ENCODE assay signal across 1 cellular context in genomic region chr7:156544919-156545715, GRCh38.
TF ChIP-seq lines count a peak whose summit lies in the region.

No MANE protein-coding gene starts in this region.

TF ChIP-seq in HepG2, 621 proteins besides CTCF, POLR2A, EP300 and RAD21 (continued from another document and continues in another):
- TF ChIP-seq GMEB2 (CRISPR knock-in tag; IDR thresholded peaks at IDR 0.05; ENCODE audit: low read depth) = no peak
- TF ChIP-seq HOXA3 (CRISPR knock-in tag; IDR thresholded peaks at IDR 0.05) = no peak
- no peak for TF ChIP-seq ZNF839 (CRISPR knock-in tag; IDR thresholded peaks at IDR 0.05; ENCODE audit: borderline replicate concordance)
- TF ChIP-seq RBAK (CRISPR knock-in tag; IDR thresholded peaks at IDR 0.05) = no peak
- 0 out of 2 replicates have a peak, but pooled peaks have one; percentile 38 for TF ChIP-seq ZNF558 (CRISPR knock-in tag; IDR thresholded peaks at IDR 0.05; ENCODE audit: borderline replicate concordance)
- no peak for TF ChIP-seq MAZ (IDR thresholded peaks at IDR 0.05; ENCODE audit: borderline replicate concordance, low read depth, low read length)
- TF ChIP-seq MAZ (CRISPR knock-in tag; IDR thresholded peaks at IDR 0.05; ENCODE audit: low read depth) = 0 out of 2 replicates have a peak, but pooled peaks have one; percentile 22
- peak; percentile 62; the same call in 1 of the 2 replicates for TF ChIP-seq MAX (IDR thresholded peaks at IDR 0.05)
- no peak for TF ChIP-seq ZNF879 (CRISPR knock-in tag; IDR thresholded peaks at IDR 0.05)
- TF ChIP-seq ZMYM2 (CRISPR knock-in tag; IDR thresholded peaks at IDR 0.05) = peak; percentile 88
- TF ChIP-seq USF2 (IDR thresholded peaks at IDR 0.05; ENCODE audit: low read depth, low read length) = peak; percentile 44
- TF ChIP-seq USF2 (CRISPR knock-in tag; IDR thresholded peaks at IDR 0.05; ENCODE audit: borderline replicate concordance) = peak; percentile 22; the same call in 1 of the 2 replicates
- TF ChIP-seq NCOR1 (IDR thresholded peaks at IDR 0.05; ENCODE audit: borderline replicate concordance, low read length) = peak; percentile 52; the same call in 1 of the 2 replicates
- TF ChIP-seq ZNF629 (CRISPR knock-in tag; conservative IDR thresholded peaks at IDR 0.05) = 0 out of 2 replicates have a peak, but pooled peaks have one; percentile 31
- TF ChIP-seq HCFC1 (IDR thresholded peaks at IDR 0.05; ENCODE audit: low read depth, low read length) = no peak
- TF ChIP-seq ATF2 (CRISPR knock-in tag; IDR thresholded peaks at IDR 0.05) = peak; percentile 36; the same call in 1 of the 2 replicates
- TF ChIP-seq NR2F6 (IDR thresholded peaks at IDR 0.05) = no peak
- no peak for TF ChIP-seq NR2F6 (CRISPR knock-in tag; IDR thresholded peaks at IDR 0.05)
- 0 out of 2 replicates have a peak, but pooled peaks have one; percentile 20 for TF ChIP-seq TFE3 (CRISPR knock-in tag; IDR thresholded peaks at IDR 0.05)
- peak; percentile 24; the same call in 1 of the 2 replicates for TF ChIP-seq SAP130 (CRISPR knock-in tag; IDR thresholded peaks at IDR 0.05; ENCODE audit: low read depth)
- TF ChIP-seq TFDP1 (CRISPR knock-in tag; IDR thresholded peaks at IDR 0.05; ENCODE audit: borderline replicate concordance) = peak; percentile 35; the same call in 1 of the 2 replicates
- 0 out of 2 replicates have a peak, but pooled peaks have one; percentile 24 for TF ChIP-seq BCL6 (CRISPR knock-in tag; IDR thresholded peaks at IDR 0.05)
- TF ChIP-seq ZNF616 (CRISPR knock-in tag; IDR thresholded peaks at IDR 0.05; ENCODE audit: low read depth) = 0 out of 2 replicates have a peak, but pooled peaks have one; percentile 54
- TF ChIP-seq STAG1 (CRISPR knock-in tag; IDR thresholded peaks at IDR 0.05) = peak; percentile 67
- no peak for TF ChIP-seq ZBTB34 (CRISPR knock-in tag; IDR thresholded peaks at IDR 0.05)
- TF ChIP-seq SIX4 (CRISPR knock-in tag; IDR thresholded peaks at IDR 0.05) = 0 out of 2 replicates have a peak, but pooled peaks have one; percentile 11
- no peak for TF ChIP-seq PHF21A (CRISPR knock-in tag; IDR thresholded peaks at IDR 0.05)
- peak; percentile 47 for TF ChIP-seq ASH2L (IDR thresholded peaks at IDR 0.05; ENCODE audit: insufficient read length, low read depth, low read length)
- TF ChIP-seq HNF4G (IDR thresholded peaks at IDR 0.05; ENCODE audit: borderline replicate concordance, low read depth, low read length) = peak; percentile 67; the same call in 1 of the 2 replicates
- TF ChIP-seq HNF4G (CRISPR knock-in tag; IDR thresholded peaks at IDR 0.05; ENCODE audit: borderline replicate concordance, low read depth) = no peak
- TF ChIP-seq ZNF503 (CRISPR knock-in tag; IDR thresholded peaks at IDR 0.05) = no peak
- TF ChIP-seq MED1 (CRISPR knock-in tag; IDR thresholded peaks at IDR 0.05) = 0 out of 2 replicates have a peak, but pooled peaks have one; percentile 36
- TF ChIP-seq CHD4 (IDR thresholded peaks at IDR 0.05; ENCODE audit: borderline replicate concordance, low read length) = peak; percentile 44; the same call in 1 of the 2 replicates
- peak; percentile 43; the same call in 1 of the 2 replicates for TF ChIP-seq GATAD2A (CRISPR knock-in tag; IDR thresholded peaks at IDR 0.05)
- 0 out of 2 replicates have a peak, but pooled peaks have one; percentile 37 for TF ChIP-seq RAD51 (IDR thresholded peaks at IDR 0.05; ENCODE audit: borderline replicate concordance)
- TF ChIP-seq BORCS8-MEF2B (CRISPR knock-in tag; IDR thresholded peaks at IDR 0.05) = 0 out of 2 replicates have a peak, but pooled peaks have one; percentile 41
- no peak for TF ChIP-seq CEBPZ (IDR thresholded peaks at IDR 0.05; ENCODE audit: low read length)
- no peak for TF ChIP-seq THAP7 (CRISPR knock-in tag; IDR thresholded peaks at IDR 0.05)
- TF ChIP-seq ZNF281 (CRISPR knock-in tag; IDR thresholded peaks at IDR 0.05; ENCODE audit: borderline replicate concordance) = peak; percentile 52; the same call in 1 of the 2 replicates
- no peak for TF ChIP-seq ZNF224 (CRISPR knock-in tag; IDR thresholded peaks at IDR 0.05)
